32 cellular contexts compared by ENCODE assay signal in genomic region chr6:44503471-44503870, GRCh38.
"Had no signal": no experiment of that assay in that cellular context is flagged by ENCODE, and none has a peak within 500 bp of the region (broad histone marks: within the 10 kb centered on the region; RNA-seq: fewer than 3 reads in every experiment).

No MANE protein-coding gene starts in this region.

- H3K27me3 ChIP-seq: adrenal gland, brain microvascular endothelial cell, dorsolateral prefrontal cortex had no signal

- H3K27ac Mint-ChIP-seq: activated B cell treated with CpG ODN at 0.5 μM for 24 hours; activated CD8-positive, alpha-beta T cell treated with anti-CD3 and anti-CD28 coated beads for 36 hours; activated naive CD4-positive, alpha-beta T cell treated with anti-CD3 and anti-CD28 coated beads for 36 hours; activated naive CD4-positive, alpha-beta T cell treated with anti-CD3 and anti-CD28 coated beads, Interleukin-2, amount 50 U/mL, for 24 hours; activated naive CD8-positive, alpha-beta T cell treated with anti-CD3 and anti-CD28 coated beads for 36 hours; activated naive CD8-positive, alpha-beta T cell treated with anti-CD3 and anti-CD28 coated beads, Interleukin-2, amount 50 U/mL, for 24 hours; activated T-helper 1 cell treated with anti-CD3 and anti-CD28 coated beads, Interleukin-12 subunit alpha, Interleukin-12 subunit beta, Interleukin-2, Interleukin-4 antibody, amounts not matched to agents 30 ng/mL and 10 ng/mL and 1 ng/mL, durations not matched to agents 14 hours and 24 hours and 36 hours; activated T-helper 2 cell treated with anti-CD3 and anti-CD28 coated beads, Interferon-gamma antibody, Interleukin-2, Interleukin-4, amounts not matched to agents 10 μg/mL and 5 μg/mL and 100 μg/mL, durations not matched to agents 14 hours and 24 hours and 36 hours; dendritic cell treated with granulocyte-macrophage colony-stimulating factor and Interleukin-4, amounts not matched to agents 40 ng/mL and 50 ng/mL, for 4 days; endodermal cell; T-cell; T-helper 1 cell treated with Interleukin-12 subunit alpha and Interleukin-12 subunit beta and Interleukin-4 antibody, amounts not matched to agents 30 μg/mL and 1 μg/mL, for 36 hours had no signal

- H3K9me3 ChIP-seq: adrenal gland had no signal

- H3K27ac ChIP-seq: adrenal gland, brain microvascular endothelial cell, coronary artery, dorsolateral prefrontal cortex, WERI-Rb-1 had no signal

- H3K36me3 Mint-ChIP-seq: activated naive CD4-positive, alpha-beta T cell treated with anti-CD3 and anti-CD28 coated beads, Interleukin-2, amount 50 U/mL, for 24 hours; activated naive CD8-positive, alpha-beta T cell treated with anti-CD3 and anti-CD28 coated beads for 36 hours; T-cell had no signal

- ATAC-seq: activated CD4-positive, CD25-positive, alpha-beta regulatory T cell treated with anti-CD3 and anti-CD28 coated beads, Interleukin-2, amount 50 U/mL, for 24 hours; activated CD8-positive, alpha-beta T cell treated with anti-CD3 and anti-CD28 coated beads for 36 hours; activated naive CD8-positive, alpha-beta T cell treated with anti-CD3 and anti-CD28 coated beads, Interleukin-2, amount 50 U/mL, for 24 hours; esophagus mucosa; T-cell had no signal

- H3K27me3 Mint-ChIP-seq: activated naive CD8-positive, alpha-beta T cell treated with anti-CD3 and anti-CD28 coated beads, Interleukin-2, amount 50 U/mL, for 24 hours had no signal

- H3K4me3 Mint-ChIP-seq: activated B cell treated with CpG ODN at 0.5 μM for 24 hours; activated CD8-positive, alpha-beta T cell treated with anti-CD3 and anti-CD28 coated beads for 36 hours; activated naive CD4-positive, alpha-beta T cell treated with anti-CD3 and anti-CD28 coated beads for 36 hours; activated naive CD4-positive, alpha-beta T cell treated with anti-CD3 and anti-CD28 coated beads, Interleukin-2, amount 50 U/mL, for 24 hours; activated naive CD8-positive, alpha-beta T cell treated with anti-CD3 and anti-CD28 coated beads for 36 hours; activated naive CD8-positive, alpha-beta T cell treated with anti-CD3 and anti-CD28 coated beads, Interleukin-2, amount 50 U/mL, for 24 hours; activated T-helper 1 cell treated with anti-CD3 and anti-CD28 coated beads, Interleukin-12 subunit alpha, Interleukin-12 subunit beta, Interleukin-2, Interleukin-4 antibody, amounts not matched to agents 30 ng/mL and 10 ng/mL and 1 ng/mL, durations not matched to agents 14 hours and 24 hours and 36 hours; central memory CD8-positive, alpha-beta T cell; dendritic cell treated with granulocyte-macrophage colony-stimulating factor and Interleukin-4, amounts not matched to agents 40 ng/mL and 50 ng/mL, for 4 days; endodermal cell; T-cell; T-helper 1 cell treated with Interleukin-12 subunit alpha and Interleukin-12 subunit beta and Interleukin-4 antibody, amounts not matched to agents 30 μg/mL and 1 μg/mL, for 36 hours had no signal

- H3K9me3 Mint-ChIP-seq: activated B cell treated with CpG ODN at 0.5 μM for 24 hours; activated CD8-positive, alpha-beta T cell treated with anti-CD3 and anti-CD28 coated beads for 36 hours; activated naive CD4-positive, alpha-beta T cell treated with anti-CD3 and anti-CD28 coated beads for 36 hours; activated naive CD4-positive, alpha-beta T cell treated with anti-CD3 and anti-CD28 coated beads, Interleukin-2, amount 50 U/mL, for 24 hours; activated naive CD8-positive, alpha-beta T cell treated with anti-CD3 and anti-CD28 coated beads for 36 hours; activated naive CD8-positive, alpha-beta T cell treated with anti-CD3 and anti-CD28 coated beads, Interleukin-2, amount 50 U/mL, for 24 hours; activated T-helper 2 cell treated with anti-CD3 and anti-CD28 coated beads, Interferon-gamma antibody, Interleukin-2, Interleukin-4, amounts not matched to agents 10 μg/mL and 5 μg/mL and 100 μg/mL, durations not matched to agents 14 hours and 24 hours and 36 hours; central memory CD8-positive, alpha-beta T cell; dendritic cell treated with granulocyte-macrophage colony-stimulating factor and Interleukin-4, amounts not matched to agents 40 ng/mL and 50 ng/mL, for 4 days; T-cell; T-helper 1 cell treated with Interleukin-12 subunit alpha and Interleukin-12 subunit beta and Interleukin-4 antibody, amounts not matched to agents 30 μg/mL and 1 μg/mL, for 36 hours had no signal

- H3K4me1 Mint-ChIP-seq: activated B cell treated with CpG ODN at 0.5 μM for 24 hours; activated naive CD4-positive, alpha-beta T cell treated with anti-CD3 and anti-CD28 coated beads, Interleukin-2, amount 50 U/mL, for 24 hours; activated naive CD8-positive, alpha-beta T cell treated with anti-CD3 and anti-CD28 coated beads for 36 hours; activated naive CD8-positive, alpha-beta T cell treated with anti-CD3 and anti-CD28 coated beads, Interleukin-2, amount 50 U/mL, for 24 hours; central memory CD8-positive, alpha-beta T cell; endodermal cell; T-cell had no signal

- DNase-seq: activated B cell treated with CpG ODN at 0.5 μM for 24 hours; activated CD4-positive, alpha-beta T cell treated with anti-CD3 and anti-CD28 coated beads for 48 hours; activated CD4-positive, alpha-beta T cell treated with anti-CD3 and anti-CD28 coated beads, Interleukin-2, amount 50 U/mL, for 1 hour; activated CD4-positive, alpha-beta T cell treated with anti-CD3 and anti-CD28 coated beads, Interleukin-2, amount 50 U/mL, for 48 hours; activated CD8-positive, alpha-beta T cell treated with anti-CD3 and anti-CD28 coated beads for 36 hours; activated naive CD4-positive, alpha-beta T cell treated with anti-CD3 and anti-CD28 coated beads for 36 hours; activated naive CD8-positive, alpha-beta T cell treated with anti-CD3 and anti-CD28 coated beads for 36 hours; activated naive CD8-positive, alpha-beta T cell treated with anti-CD3 and anti-CD28 coated beads, Interleukin-2, amount 50 U/mL, for 24 hours; activated T-cell treated with anti-CD3 and anti-CD28 coated beads, Interleukin-2, amount 50 U/mL, for 1 hour; anterior cingulate cortex; brain microvascular endothelial cell; dorsolateral prefrontal cortex; effector memory CD4-positive, alpha-beta T cell; endodermal cell; foreskin fibroblast; SW 1271; T-cell; T1000; WERI-Rb-1 had no signal

- H3K36me3 ChIP-seq: adrenal gland, brain microvascular endothelial cell, WERI-Rb-1 had no signal

- H3K4me3 ChIP-seq: adrenal gland, coronary artery, dorsolateral prefrontal cortex had no signal

- FAIRE-seq: astrocyte, bronchial epithelial cell, frontal cortex had no signal
